In the genomic region with DNA sequence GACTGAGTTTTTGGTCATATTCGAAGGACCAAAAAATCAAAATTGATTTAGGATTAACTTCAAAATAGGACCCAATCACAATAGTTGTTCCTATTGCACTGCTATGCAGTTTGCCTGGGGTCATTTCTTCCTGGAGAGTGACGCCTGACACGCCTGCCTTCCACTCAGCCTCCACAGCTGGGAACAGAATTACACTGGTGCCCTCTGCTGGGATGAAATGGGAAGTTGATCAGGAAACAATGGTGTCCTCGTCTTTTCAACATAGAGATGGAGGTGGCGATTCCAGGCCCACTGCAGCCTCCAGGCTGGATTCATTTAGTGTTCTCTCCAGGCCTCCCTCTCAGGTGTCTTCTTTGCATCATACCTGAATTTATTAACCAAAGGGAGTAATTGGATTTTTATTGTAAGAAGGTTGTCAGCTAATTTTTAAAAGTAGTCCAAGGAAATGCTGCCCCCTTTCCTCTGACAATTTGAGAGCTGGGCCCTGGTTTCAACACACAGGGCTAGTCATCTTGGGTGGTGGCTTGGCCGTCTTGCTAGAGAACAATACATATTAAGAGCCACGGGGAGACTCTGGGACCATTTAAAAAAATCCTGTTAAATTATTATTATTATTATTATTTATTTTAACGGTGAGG, we compare ENCODE assay signal across 8 cellular contexts.
A peak's percentile ranks its signal among the peaks of the same experiment; 100 is the strongest.
DNase-seq lines count a peak whose midpoint lies in the region; ATAC-seq and TF ChIP-seq lines count a peak whose summit lies in the region.

No MANE protein-coding gene starts in this region.

- H3K27me3 ChIP-seq in SK-N-SH (ENCODE audit: insufficient read depth) (no peaks in the 10 kb centered on the region), cardiac muscle cell (no peaks in the 10 kb centered on the region)

- H3K9ac ChIP-seq in SK-N-SH, result no peak overlapping the region

- peaks cover 0 to 16% of the 10 kb centered on the region in 2 experiments; a peak in 3 of 4 replicates for H3K4me1 ChIP-seq in SK-N-SH (ENCODE audit: control insufficient read depth in 1 of 2, insufficient read depth in 2 of 2, low read depth in 1 of 2, low read length in 1 of 2)
- H3K4me1 ChIP-seq in cardiac muscle cell (ENCODE audit: low read depth), result no peaks in the 10 kb centered on the region

- H3K9me3 ChIP-seq in SK-N-SH, result no peaks in the 10 kb centered on the region
- no peaks in the 10 kb centered on the region for H3K9me3 ChIP-seq in cardiac muscle cell (ENCODE audit: low read depth)

- no peaks in the 10 kb centered on the region for H3K36me3 ChIP-seq in SK-N-SH (replicated peaks in 1 of 2; ENCODE audit: control insufficient read depth in 1 of 2, insufficient read depth in 2 of 2, low read length in 1 of 2)
- no peaks in the 10 kb centered on the region for H3K36me3 ChIP-seq in cardiac muscle cell

- peak overlapping the region; percentile 41; the same call in 1 of the 2 replicates for H3K4me2 ChIP-seq in SK-N-SH

- peak; percentile 94 for ATAC-seq in HG02571 (IDR thresholded peaks at IDR 0.05; ENCODE audit: unreplicated experiment)

- H3K27ac ChIP-seq in SK-N-SH (ENCODE audit: low read depth in 2 of 2, low read length in 1 of 2) (peak overlapping the region; percentile 5 to 98; a peak in 3 of 4 replicates), cardiac muscle cell (no peak overlapping the region)

- TF ChIP-seq CTCF in GM12873 (IDR thresholded peaks at IDR 0.05; ENCODE audit: insufficient read depth, low read depth, low read length, missing control alignments) (peak; percentile 80), SK-N-SH (IDR thresholded peaks at IDR 0.05) (peak; percentile 86), cardiac muscle cell (IDR thresholded peaks at IDR 0.05; ENCODE audit: low read depth, low read length) (peak; percentile 72)

- H3K9me2 ChIP-seq in SK-N-SH, result no peaks in the 10 kb centered on the region

- H3K79me2 ChIP-seq in SK-N-SH (ENCODE audit: insufficient read depth), result no peaks in the 10 kb centered on the region

- CTCF ChIA-PET in SK-N-SH (lab: Yijun Ruan, JAX), result interaction anchor here (0.6 to 2.5 kb wide), 50 partner anchors 8 to 601 kb away, joined by 3 to 85 read pairs (median 4); partner anchors contain the start of gene GAP43

- H4K20me1 ChIP-seq in SK-N-SH (ENCODE audit: insufficient read depth), result no peaks in the 10 kb centered on the region

- H3F3A ChIP-seq in SK-N-SH (replicated peaks; ENCODE audit: insufficient read depth), result peaks cover 6% of the 10 kb centered on the region

- peak overlapping the region; percentile 75 for H2AFZ ChIP-seq in SK-N-SH (ENCODE audit: low read depth)

- H3K4me3 ChIP-seq in SK-N-SH (ENCODE audit: low read depth in 2 of 2, low read length in 1 of 2) (peak overlapping the region in 1 of 2 experiments; percentile 36; a peak in 1 of 4 replicates), cardiac muscle cell (no peak overlapping the region)

- TF ChIP-seq RAD21 in SK-N-SH (IDR thresholded peaks at IDR 0.05; ENCODE audit: low read length), result peak; percentile 99

- DNase-seq in NAMALWA (ENCODE audit: low spot score) (peak; percentile 82), SK-N-SH (peak; percentile 74), cardiac muscle cell (ENCODE audit: low read depth in 1 of 2, low spot score in 1 of 2) (peak; percentile 77 to 82), pulmonary artery endothelial cell (ENCODE audit: low read depth, low spot score) (peak; percentile 30), cortex of kidney (lab: John Stamatoyannopoulos, UW) (no peak)
- DNase-seq in activated naive CD4-positive, alpha-beta T cell treated with anti-CD3 and anti-CD28 coated beads, Interleukin-2, amount 50 U/mL, for 16 hours, result peak; percentile 58

- POLR2A ChIA-PET in SK-N-SH (lab: Yijun Ruan, JAX), result interaction anchor here (0.8 to 2.5 kb wide), 7 partner anchors 17 to 1292 kb away, joined by 4 to 65 read pairs (median 6); no protein-coding TSS in a partner anchor

- peak in 1 of 2 experiments; percentile 6; a peak in 1 of 4 replicates for TF ChIP-seq EP300 in SK-N-SH (IDR thresholded peaks at IDR 0.05; ENCODE audit: borderline replicate concordance in 1 of 2, low read depth in 1 of 2, low read length in 1 of 2)

- WGBS in SK-N-SH (ENCODE audit: low lambda C conversion rate), result 10% methylated on average over 8 of the region's 8 CpGs

TF ChIP-seq in SK-N-SH, 30 proteins besides CTCF, POLR2A, EP300 and RAD21 (continues in another document):
- TF ChIP-seq POLR2AphosphoS5 (IDR thresholded peaks at IDR 0.05; ENCODE audit: low read depth, low read length) (no peak), MAX (IDR thresholded peaks at IDR 0.05; ENCODE audit: low read depth) (peak; percentile 16; the same call in 1 of the 2 replicates), NFIC (IDR thresholded peaks at IDR 0.05; ENCODE audit: borderline replicate concordance) (no peak), JUND (IDR thresholded peaks at IDR 0.05) (no peak), USF1 (IDR thresholded peaks at IDR 0.05; ENCODE audit: borderline replicate concordance, low read depth) (no peak), MEF2A (IDR thresholded peaks at IDR 0.05; ENCODE audit: borderline replicate concordance, low read depth) (no peak), SMC3 (IDR thresholded peaks at IDR 0.05; ENCODE audit: low read depth, low read length) (peak; percentile 99), GABPA (IDR thresholded peaks at IDR 0.05; ENCODE audit: low read depth) (no peak), RFX5 (IDR thresholded peaks at IDR 0.05; ENCODE audit: low read length) (no peak), CHD2 (IDR thresholded peaks at IDR 0.05; ENCODE audit: low read length, partially characterized antibody) (no peak), MXI1 (IDR thresholded peaks at IDR 0.05; ENCODE audit: low read depth, low read length) (peak; percentile 73; the same call in 1 of the 2 replicates), TEAD4 (IDR thresholded peaks at IDR 0.05; ENCODE audit: borderline replicate concordance, insufficient read depth) (no peak), TCF12 (IDR thresholded peaks at IDR 0.05) (no peak), GATA2 (CRISPR knock-in tag; IDR thresholded peaks at IDR 0.05) (peak; percentile 29; the same call in 1 of the 2 replicates), RXRA (IDR thresholded peaks at IDR 0.05; ENCODE audit: borderline replicate concordance, low read depth) (no peak), YY1 (IDR thresholded peaks at IDR 0.05; ENCODE audit: low read depth) (peak; percentile 66; the same call in 1 of the 2 replicates)
- TF ChIP-seq, protein P1, sequence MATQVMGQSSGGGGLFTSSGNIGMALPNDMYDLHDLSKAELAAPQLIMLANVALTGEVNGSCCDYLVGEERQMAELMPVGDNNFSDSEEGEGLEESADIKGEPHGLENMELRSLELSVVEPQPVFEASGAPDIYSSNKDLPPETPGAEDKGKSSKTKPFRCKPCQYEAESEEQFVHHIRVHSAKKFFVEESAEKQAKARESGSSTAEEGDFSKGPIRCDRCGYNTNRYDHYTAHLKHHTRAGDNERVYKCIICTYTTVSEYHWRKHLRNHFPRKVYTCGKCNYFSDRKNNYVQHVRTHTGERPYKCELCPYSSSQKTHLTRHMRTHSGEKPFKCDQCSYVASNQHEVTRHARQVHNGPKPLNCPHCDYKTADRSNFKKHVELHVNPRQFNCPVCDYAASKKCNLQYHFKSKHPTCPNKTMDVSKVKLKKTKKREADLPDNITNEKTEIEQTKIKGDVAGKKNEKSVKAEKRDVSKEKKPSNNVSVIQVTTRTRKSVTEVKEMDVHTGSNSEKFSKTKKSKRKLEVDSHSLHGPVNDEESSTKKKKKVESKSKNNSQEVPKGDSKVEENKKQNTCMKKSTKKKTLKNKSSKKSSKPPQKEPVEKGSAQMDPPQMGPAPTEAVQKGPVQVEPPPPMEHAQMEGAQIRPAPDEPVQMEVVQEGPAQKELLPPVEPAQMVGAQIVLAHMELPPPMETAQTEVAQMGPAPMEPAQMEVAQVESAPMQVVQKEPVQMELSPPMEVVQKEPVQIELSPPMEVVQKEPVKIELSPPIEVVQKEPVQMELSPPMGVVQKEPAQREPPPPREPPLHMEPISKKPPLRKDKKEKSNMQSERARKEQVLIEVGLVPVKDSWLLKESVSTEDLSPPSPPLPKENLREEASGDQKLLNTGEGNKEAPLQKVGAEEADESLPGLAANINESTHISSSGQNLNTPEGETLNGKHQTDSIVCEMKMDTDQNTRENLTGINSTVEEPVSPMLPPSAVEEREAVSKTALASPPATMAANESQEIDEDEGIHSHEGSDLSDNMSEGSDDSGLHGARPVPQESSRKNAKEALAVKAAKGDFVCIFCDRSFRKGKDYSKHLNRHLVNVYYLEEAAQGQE (IDR thresholded peaks at IDR 0.05; ENCODE audit: low read depth, low read length), result 0 out of 2 replicates have a peak, but pooled peaks have one; percentile 11
- TF ChIP-seq, protein P2, sequence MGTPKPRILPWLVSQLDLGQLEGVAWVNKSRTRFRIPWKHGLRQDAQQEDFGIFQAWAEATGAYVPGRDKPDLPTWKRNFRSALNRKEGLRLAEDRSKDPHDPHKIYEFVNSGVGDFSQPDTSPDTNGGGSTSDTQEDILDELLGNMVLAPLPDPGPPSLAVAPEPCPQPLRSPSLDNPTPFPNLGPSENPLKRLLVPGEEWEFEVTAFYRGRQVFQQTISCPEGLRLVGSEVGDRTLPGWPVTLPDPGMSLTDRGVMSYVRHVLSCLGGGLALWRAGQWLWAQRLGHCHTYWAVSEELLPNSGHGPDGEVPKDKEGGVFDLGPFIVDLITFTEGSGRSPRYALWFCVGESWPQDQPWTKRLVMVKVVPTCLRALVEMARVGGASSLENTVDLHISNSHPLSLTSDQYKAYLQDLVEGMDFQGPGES (IDR thresholded peaks at IDR 0.05; ENCODE audit: low read depth, low read length), result no peak
